ENCODE assay signal across 13 cellular contexts in the genomic region with DNA sequence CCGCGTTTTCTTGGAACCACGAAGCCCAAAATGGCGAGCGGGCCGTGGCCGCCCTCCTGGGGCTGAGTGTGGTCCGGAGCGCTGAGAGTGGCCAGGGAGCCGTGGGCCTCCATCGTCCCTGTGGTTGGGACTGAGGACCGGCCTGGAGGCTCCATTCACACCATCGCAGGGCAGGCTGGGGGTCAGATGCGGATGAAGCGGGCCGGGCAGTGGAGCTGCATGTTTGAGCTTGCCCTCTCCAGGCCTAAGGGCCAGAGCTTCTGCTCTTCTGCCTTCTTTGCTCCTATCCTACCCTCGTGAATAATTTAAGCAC. TPM values are rescaled to one million over a fixed set of nuclear protein-coding genes. Genes with fewer than 3 reads are reported as not detected.
DNase-seq lines count a peak whose midpoint lies in the region; ATAC-seq and TF ChIP-seq lines count a peak whose summit lies in the region.
"Had no signal": no experiment of that assay in that cellular context is flagged by ENCODE, and none has a peak within 500 bp of the region (broad histone marks: within the 10 kb centered on the region; RNA-seq: fewer than 3 reads in every experiment).

No MANE protein-coding gene starts in this region.

- no peaks in the 10 kb centered on the region for H3K9me1 ChIP-seq in IMR-90 (ENCODE audit: insufficient read depth, low read length)

- no peaks in the 10 kb centered on the region for H3K9me3 ChIP-seq in CD4-positive, alpha-beta T cell (ENCODE audit: control insufficient read depth, low read length)
- no peaks in the 10 kb centered on the region; the same call in 1 of the 2 replicates for H3K9me3 ChIP-seq in IMR-90 (ENCODE audit: control insufficient read depth, insufficient read depth, low read length)
- H3K9me3 ChIP-seq in effector memory CD4-positive, alpha-beta T cell (ENCODE audit: control insufficient read depth, low read length), result no peaks in the 10 kb centered on the region
- H3K9me3 ChIP-seq: neutrophil had no signal

- H3K27me3 ChIP-seq in CD4-positive, alpha-beta T cell (ENCODE audit: control insufficient read depth, insufficient read depth, low read length), result peaks cover 67% of the 10 kb centered on the region
- peaks cover 92% of the 10 kb centered on the region for H3K27me3 ChIP-seq in IMR-90 (ENCODE audit: control insufficient read depth, insufficient read depth, low read length)
- peaks cover 46% of the 10 kb centered on the region for H3K27me3 ChIP-seq in effector memory CD4-positive, alpha-beta T cell (replicated peaks; ENCODE audit: control insufficient read depth, insufficient read depth, low read length, poor library complexity, severe bottlenecking)

- H3K4me2 ChIP-seq in IMR-90 (ENCODE audit: low read depth, low read length), result no peak overlapping the region

- ATAC-seq in CD4-positive, alpha-beta T cell (ENCODE audit: poor library complexity), result no peak
- no peak for ATAC-seq in IMR-90 (ENCODE audit: low read depth)

- peak overlapping the region; percentile 1 for H2AK9ac ChIP-seq in IMR-90 (replicated peaks; ENCODE audit: low read depth, low read length, poor library complexity)

- no peak overlapping the region for H3K4me3 ChIP-seq in IMR-90 (ENCODE audit: insufficient read depth, low read depth, low read length)
- peak overlapping the region; percentile 38 for H3K4me3 ChIP-seq in effector memory CD4-positive, alpha-beta T cell (ENCODE audit: insufficient read depth, low read depth, low read length, poor library complexity, severe bottlenecking)

- no peaks in the 10 kb centered on the region for H3K36me3 ChIP-seq in IMR-90 (ENCODE audit: control insufficient read depth, insufficient read depth, low read length)
- H3K36me3 ChIP-seq in effector memory CD4-positive, alpha-beta T cell (ENCODE audit: control insufficient read depth, insufficient read depth, low read length), result no peaks in the 10 kb centered on the region
- H3K36me3 ChIP-seq: neutrophil had no signal

- H3K23ac ChIP-seq in IMR-90 (ENCODE audit: low read depth, low read length), result no peak overlapping the region

- dilution Hi-C loops in IMR-90 (cut with HindIII; ENCODE audit: low sequenced_read_pairs, unreplicated experiment), result no loop called here

- no peaks in the 10 kb centered on the region for H4K20me1 ChIP-seq in IMR-90 (ENCODE audit: insufficient read depth, low read length)

- POLR2A ChIA-PET in CD4-positive, alpha-beta T cell (lab: Charles Lee), result interaction anchor here (1.0 kb wide), 1 partner anchor 28 kb away, joined by 3 read pairs; no protein-coding TSS in a partner anchor
- POLR2A ChIA-PET in IMR-90 (lab: Charles Lee; ENCODE audit: unreplicated experiment), result no interaction called here

- BruUV-seq in IMR-90 (replicated peaks; lab: Mats Ljungman, UMichigan), result no TSS peak

- no peak overlapping the region for H2BK120ac ChIP-seq in IMR-90 (ENCODE audit: low read depth, low read length)

- TF ChIP-seq CTCF in CD4-positive, alpha-beta T cell (IDR thresholded peaks at IDR 0.05), result no peak
- TF ChIP-seq CTCF in IMR-90 (conservative IDR thresholded peaks at IDR 0.05; ENCODE audit: low read depth, low read length), result no peak
- no peak for TF ChIP-seq CTCF in nephron (IDR thresholded peaks at IDR 0.05; ENCODE audit: unreplicated experiment in 3 of 3)

- H2AK5ac ChIP-seq in IMR-90 (ENCODE audit: low read depth, low read length), result no peak overlapping the region

- H3K27me3 Mint-ChIP-seq in CD4-positive, alpha-beta T cell, result peaks cover 86% of the 10 kb centered on the region
- H3K27me3 Mint-ChIP-seq in nephron (ENCODE audit: low read depth), result peaks cover 99% of the 10 kb centered on the region
- peaks cover 80% of the 10 kb centered on the region for H3K27me3 Mint-ChIP-seq in activated T-helper 2 cell treated with anti-CD3 and anti-CD28 coated beads, Interferon-gamma antibody, Interleukin-2, Interleukin-4, amounts not matched to agents 10 μg/mL and 5 μg/mL and 100 μg/mL, durations not matched to agents 14 hours and 24 hours and 36 hours (ENCODE audit: low read depth)

- H3K56ac ChIP-seq in IMR-90 (ENCODE audit: extremely low read depth, insufficient read depth, low read length), result no peak overlapping the region

- no peak overlapping the region for H2BK15ac ChIP-seq in IMR-90 (ENCODE audit: low read depth, low read length)

- H2AFZ ChIP-seq in IMR-90 (replicated peaks; ENCODE audit: low read length, poor library complexity), result no peak overlapping the region

- no peak for DNase-seq in CD4-positive, alpha-beta T cell
- DNase-seq in IMR-90 (no peak), erythroblast (lab: John Stamatoyannopoulos, UW) (no peak), H4 (ENCODE audit: low spot score) (no peak)
- no peak for DNase-seq in effector memory CD4-positive, alpha-beta T cell
- no peak for DNase-seq in activated T-helper 2 cell treated with anti-CD3 and anti-CD28 coated beads, Interferon-gamma antibody, Interleukin-2, Interleukin-4, amounts not matched to agents 10 μg/mL and 5 μg/mL and 100 μg/mL, durations not matched to agents 14 hours and 24 hours and 36 hours (ENCODE audit: low spot score)
- DNase-seq in activated effector memory CD4-positive, alpha-beta T cell treated with anti-CD3 and anti-CD28 coated beads, Interleukin-2, amount 50 U/mL, for 16 hours, result no peak
- DNase-seq: caudate nucleus; OCI-M1; stimulated activated CD8-positive, alpha-beta memory T cell treated with anti-CD3 and anti-CD28 coated beads, Interleukin-4, amount 100 ng/mL, for 48 hours; T1000 had no signal

- TF ChIP-seq RAD21 in IMR-90 (IDR thresholded peaks at IDR 0.05; ENCODE audit: low read length), result no peak

- H4K5ac ChIP-seq in IMR-90 (ENCODE audit: low read depth, low read length), result no peak overlapping the region

- no peaks in the 10 kb centered on the region for H3K79me1 ChIP-seq in IMR-90 (ENCODE audit: low read depth in 1 of 2, low read length in 2 of 2)

- no peak overlapping the region for H3K27ac Mint-ChIP-seq in CD4-positive, alpha-beta T cell
- H3K27ac Mint-ChIP-seq in nephron, result peak overlapping the region in 2 of 3 experiments; percentile 39 to 47
- H3K27ac Mint-ChIP-seq in activated T-helper 2 cell treated with anti-CD3 and anti-CD28 coated beads, Interferon-gamma antibody, Interleukin-2, Interleukin-4, amounts not matched to agents 10 μg/mL and 5 μg/mL and 100 μg/mL, durations not matched to agents 14 hours and 24 hours and 36 hours, result no peak overlapping the region

- no peak overlapping the region for H3K18ac ChIP-seq in IMR-90 (ENCODE audit: low read depth, low read length)

- H2BK20ac ChIP-seq in IMR-90 (ENCODE audit: low read depth, low read length), result no peak overlapping the region

- in situ Hi-C loops in IMR-90 (cut with MboI; ENCODE audit: low sequenced_read_pairs), result no loop called here

- peak overlapping the region; percentile 30 for H3K4me3 Mint-ChIP-seq in CD4-positive, alpha-beta T cell
- peak overlapping the region; percentile 57 to 74 (median 72) for H3K4me3 Mint-ChIP-seq in nephron
- no peak overlapping the region for H3K4me3 Mint-ChIP-seq in activated T-helper 2 cell treated with anti-CD3 and anti-CD28 coated beads, Interferon-gamma antibody, Interleukin-2, Interleukin-4, amounts not matched to agents 10 μg/mL and 5 μg/mL and 100 μg/mL, durations not matched to agents 14 hours and 24 hours and 36 hours (ENCODE audit: low read depth)

- intact Hi-C loops in CD4-positive, alpha-beta T cell (cut with DNase I, micrococcal nuclease), result no loop called here
- intact Hi-C loops in IMR-90 (cut with micrococcal nuclease), result no loop called here
- intact Hi-C loops in activated T-helper 2 cell treated with anti-CD3 and anti-CD28 coated beads, Interferon-gamma antibody, Interleukin-2, Interleukin-4, amounts not matched to agents 10 μg/mL and 5 μg/mL and 100 μg/mL, durations not matched to agents 14 hours and 24 hours and 36 hours (cut with micrococcal nuclease), result no loop called here

- H3K4me1 Mint-ChIP-seq in CD4-positive, alpha-beta T cell (ENCODE audit: low read depth), result peaks cover 4% of the 10 kb centered on the region
- H3K4me1 Mint-ChIP-seq in nephron, result peaks cover 53% of the 10 kb centered on the region
- H3K4me1 Mint-ChIP-seq in activated T-helper 2 cell treated with anti-CD3 and anti-CD28 coated beads, Interferon-gamma antibody, Interleukin-2, Interleukin-4, amounts not matched to agents 10 μg/mL and 5 μg/mL and 100 μg/mL, durations not matched to agents 14 hours and 24 hours and 36 hours (ENCODE audit: low read depth), result no peaks in the 10 kb centered on the region

- H3K4ac ChIP-seq in IMR-90 (ENCODE audit: low read depth, low read length), result no peak overlapping the region

- CTCF ChIA-PET in CD4-positive, alpha-beta T cell (lab: Charles Lee), result interaction anchor here (1.9 kb wide), 1 partner anchor 21 kb away, joined by 6 read pairs; no protein-coding TSS in a partner anchor
- CTCF ChIA-PET in IMR-90 (lab: Yijun Ruan, JAX), result no interaction called here

- no peak overlapping the region for H3K27ac ChIP-seq in CD4-positive, alpha-beta T cell (ENCODE audit: low read depth, low read length)
- no peak overlapping the region for H3K27ac ChIP-seq in IMR-90 (ENCODE audit: insufficient read depth, low read length)
- H3K27ac ChIP-seq in effector memory CD4-positive, alpha-beta T cell (ENCODE audit: insufficient read depth, low read length, poor library complexity, severe bottlenecking), result no peak overlapping the region
- H3K27ac ChIP-seq: neutrophil had no signal

- H3K9ac ChIP-seq in IMR-90 (ENCODE audit: low read depth, low read length), result no peak overlapping the region

- no peak overlapping the region for H4K91ac ChIP-seq in IMR-90 (ENCODE audit: insufficient read depth, low read depth, low read length)

- H3K14ac ChIP-seq in IMR-90 (replicated peaks; ENCODE audit: low read depth, low read length), result no peak overlapping the region

- 28% methylated on average over 4 of the region's 17 CpGs; no CpG with 5 or more reads in 1 of the 2 experiments for WGBS in IMR-90 (ENCODE audit: extremely low coverage in 2 of 2, insufficient read length in 1 of 2), 2 experiments

- no peak overlapping the region for H4K8ac ChIP-seq in IMR-90 (ENCODE audit: low read depth in 2 of 2, low read length in 2 of 2)

- no peaks in the 10 kb centered on the region for H3K4me1 ChIP-seq in IMR-90 (ENCODE audit: control insufficient read depth, insufficient read depth, low read length)
- H3K4me1 ChIP-seq in effector memory CD4-positive, alpha-beta T cell (ENCODE audit: control insufficient read depth, insufficient read depth, low read length, poor library complexity, severe bottlenecking), result peaks cover 4% of the 10 kb centered on the region

- H2BK5ac ChIP-seq in IMR-90 (ENCODE audit: low read depth, low read length, poor library complexity, severe bottlenecking), result no peak overlapping the region

- H3K9me3 Mint-ChIP-seq in CD4-positive, alpha-beta T cell, result no peaks in the 10 kb centered on the region
- H3K9me3 Mint-ChIP-seq in nephron, result no peaks in the 10 kb centered on the region
- no peaks in the 10 kb centered on the region for H3K9me3 Mint-ChIP-seq in activated T-helper 2 cell treated with anti-CD3 and anti-CD28 coated beads, Interferon-gamma antibody, Interleukin-2, Interleukin-4, amounts not matched to agents 10 μg/mL and 5 μg/mL and 100 μg/mL, durations not matched to agents 14 hours and 24 hours and 36 hours

- TF ChIP-seq POLR2A in IMR-90 (IDR thresholded peaks at IDR 0.05; ENCODE audit: low read depth, low read length) (no peak), erythroblast (IDR thresholded peaks at IDR 0.05; ENCODE audit: low read length) (no peak)

- no peaks in the 10 kb centered on the region for H3K36me3 Mint-ChIP-seq in CD4-positive, alpha-beta T cell (ENCODE audit: low read depth)
- no peaks in the 10 kb centered on the region for H3K36me3 Mint-ChIP-seq in nephron (ENCODE audit: low read depth)
- no peaks in the 10 kb centered on the region for H3K36me3 Mint-ChIP-seq in activated T-helper 2 cell treated with anti-CD3 and anti-CD28 coated beads, Interferon-gamma antibody, Interleukin-2, Interleukin-4, amounts not matched to agents 10 μg/mL and 5 μg/mL and 100 μg/mL, durations not matched to agents 14 hours and 24 hours and 36 hours (ENCODE audit: low read depth)

RNA-seq across cellular contexts. Expression of a gene that starts 44.8 kb away (rescaled TPM):
- 100 to 1,000 TPM; 139 to 140 TPM for total RNA-seq in CD4-positive, alpha-beta T cell
- total RNA-seq in IMR-90 (2012; rRNA removed), result 18.3 and 19.9 TPM in 2 replicates
- polyA plus RNA-seq in IMR-90 (2012; rRNA removed), result 30.3 and 30.6 TPM in 2 replicates
- polyA plus RNA-seq in IMR-90 (2012; cell fraction: cytosol; rRNA removed), result 19.3 and 22.4 TPM in 2 replicates
- 164 and 186 TPM in 2 replicates for polyA plus RNA-seq in IMR-90 (2012; cell fraction: nucleus; rRNA removed; ENCODE audit: low replicate concordance)
- 124 and 131 TPM in 2 replicates for total RNA-seq in activated T-helper 2 cell treated with anti-CD3 and anti-CD28 coated beads, Interferon-gamma antibody, Interleukin-2, Interleukin-4, amounts not matched to agents 10 μg/mL and 5 μg/mL and 100 μg/mL, durations not matched to agents 14 hours and 24 hours and 36 hours
- total RNA-seq in H4 (2014; rRNA removed; shearing (Covaris generic)), result 19.5 and 36.9 TPM in 2 replicates

Comparison
In these comparisons a context has a peak if more than half of its experiments do, and no peak if none do; other contexts are left out.
1. H3K27ac Mint-ChIP-seq: peak in nephron (2 of 3); none in CD4-positive, alpha-beta T cell (single experiment) and activated T-helper 2 cell treated with anti-CD3 and anti-CD28 coated beads, Interferon-gamma antibody, Interleukin-2, Interleukin-4, amounts not matched to agents 10 μg/mL and 5 μg/mL and 100 μg/mL, durations not matched to agents 14 hours and 24 hours and 36 hours (single experiment).